8 cellular contexts compared by ENCODE assay signal in the genomic region with DNA sequence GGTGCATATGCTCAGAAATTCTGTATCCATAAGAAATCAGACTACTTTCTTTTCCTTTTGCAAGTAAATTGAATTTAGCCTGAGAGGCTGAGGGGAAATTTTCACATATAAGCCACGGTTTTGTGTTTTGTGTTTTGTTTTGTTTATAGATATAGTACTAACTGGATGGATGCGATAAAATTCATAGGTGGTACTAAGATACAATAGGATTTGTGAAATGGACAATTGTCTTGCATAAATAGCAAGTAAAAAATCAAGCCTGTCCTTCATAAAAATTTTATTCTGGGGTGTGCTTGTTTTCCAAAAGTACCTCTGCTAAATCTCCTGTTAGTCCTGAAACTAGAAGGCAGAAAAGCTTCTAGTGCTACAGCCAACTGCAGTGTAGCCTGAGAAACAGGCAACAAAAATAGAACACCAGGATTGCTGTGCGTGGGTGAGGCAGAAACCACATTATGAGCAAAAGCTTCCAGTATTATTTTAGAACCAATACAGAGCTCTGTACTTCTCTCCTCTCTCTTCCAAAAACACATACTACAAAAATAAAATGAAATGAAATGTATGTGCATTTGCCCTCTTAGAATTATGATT. TPM values are rescaled to one million over a fixed set of nuclear protein-coding genes. Genes with fewer than 3 reads are reported as not detected.
A peak's percentile ranks its signal among the peaks of the same experiment; 100 is the strongest.
DNase-seq lines count a peak whose midpoint lies in the region; ATAC-seq lines count a peak whose summit lies in the region.

No MANE protein-coding gene starts in this region.

- peaks cover 3% of the 10 kb centered on the region for H3K27me3 Mint-ChIP-seq in activated naive CD4-positive, alpha-beta T cell treated with anti-CD3 and anti-CD28 coated beads for 36 hours (ENCODE audit: low read depth)
- H3K27me3 Mint-ChIP-seq in activated naive CD4-positive, alpha-beta T cell treated with anti-CD3 and anti-CD28 coated beads, Interleukin-2, amount 10 ng/mL, durations not matched to agents 7 days and 5 days, result peaks cover 4% of the 10 kb centered on the region
- no peaks in the 10 kb centered on the region for H3K27me3 Mint-ChIP-seq in stimulated activated memory B cell treated with anti-CD40 and anti-IgM and Interleukin-4, amounts not matched to agents 10 μg/mL and 1 μg/mL and 100 μg/mL, for 72 hours

- CTCF ChIA-PET in activated naive CD4-positive, alpha-beta T cell treated with anti-CD3 and anti-CD28 coated beads for 36 hours (lab: Charles Lee), result no interaction called here
- CTCF ChIA-PET in activated naive CD4-positive, alpha-beta T cell treated with anti-CD3 and anti-CD28 coated beads, Interleukin-2, amount 10 ng/mL, durations not matched to agents 7 days and 5 days (lab: Charles Lee), result no interaction called here

- H3K9me3 Mint-ChIP-seq in activated naive CD4-positive, alpha-beta T cell treated with anti-CD3 and anti-CD28 coated beads for 36 hours, result no peaks in the 10 kb centered on the region
- H3K9me3 Mint-ChIP-seq in activated naive CD4-positive, alpha-beta T cell treated with anti-CD3 and anti-CD28 coated beads, Interleukin-2, amount 10 ng/mL, durations not matched to agents 7 days and 5 days, result no peaks in the 10 kb centered on the region
- no peaks in the 10 kb centered on the region for H3K9me3 Mint-ChIP-seq in stimulated activated memory B cell treated with anti-CD40 and anti-IgM and Interleukin-4, amounts not matched to agents 10 μg/mL and 1 μg/mL and 100 μg/mL, for 72 hours

- no peak overlapping the region for H3K27ac Mint-ChIP-seq in activated naive CD4-positive, alpha-beta T cell treated with anti-CD3 and anti-CD28 coated beads for 36 hours
- H3K27ac Mint-ChIP-seq in activated naive CD4-positive, alpha-beta T cell treated with anti-CD3 and anti-CD28 coated beads, Interleukin-2, amount 10 ng/mL, durations not matched to agents 7 days and 5 days, result no peak overlapping the region
- peak overlapping the region; percentile 88 for H3K27ac Mint-ChIP-seq in stimulated activated memory B cell treated with anti-CD40 and anti-IgM and Interleukin-4, amounts not matched to agents 10 μg/mL and 1 μg/mL and 100 μg/mL, for 72 hours

- no peak overlapping the region for H3K4me3 Mint-ChIP-seq in activated naive CD4-positive, alpha-beta T cell treated with anti-CD3 and anti-CD28 coated beads for 36 hours
- no peak overlapping the region for H3K4me3 Mint-ChIP-seq in activated naive CD4-positive, alpha-beta T cell treated with anti-CD3 and anti-CD28 coated beads, Interleukin-2, amount 10 ng/mL, durations not matched to agents 7 days and 5 days
- H3K4me3 Mint-ChIP-seq in stimulated activated memory B cell treated with anti-CD40 and anti-IgM and Interleukin-4, amounts not matched to agents 10 μg/mL and 1 μg/mL and 100 μg/mL, for 72 hours, result peak overlapping the region; percentile 80

- peak; percentile 13 for DNase-seq in activated naive CD4-positive, alpha-beta T cell treated with anti-CD3 and anti-CD28 coated beads for 36 hours
- DNase-seq in activated naive CD4-positive, alpha-beta T cell treated with anti-CD3 and anti-CD28 coated beads, Interleukin-2, amount 10 ng/mL, durations not matched to agents 7 days and 5 days, result no peak
- DNase-seq in SW480 (ENCODE audit: low spot score) (peak; percentile 13), left cardiac atrium (no peak), NCI-H2196 (lab: John Stamatoyannopoulos, UW; ENCODE audit: unreplicated experiment) (no peak), GF-D8 (lab: John Stamatoyannopoulos, UW) (no peak)

- intact Hi-C loops in activated naive CD4-positive, alpha-beta T cell treated with anti-CD3 and anti-CD28 coated beads for 36 hours (cut with micrococcal nuclease), result no loop called here
- intact Hi-C loops in left cardiac atrium (cut with DNase I), result loop anchor here in 1 of 2 donors (10.0 kb wide), 1 partner anchor 140 kb away; no protein-coding TSS in a partner anchor

- no peaks in the 10 kb centered on the region for H3K36me3 Mint-ChIP-seq in activated naive CD4-positive, alpha-beta T cell treated with anti-CD3 and anti-CD28 coated beads for 36 hours (ENCODE audit: low read depth)
- no peaks in the 10 kb centered on the region for H3K36me3 Mint-ChIP-seq in activated naive CD4-positive, alpha-beta T cell treated with anti-CD3 and anti-CD28 coated beads, Interleukin-2, amount 10 ng/mL, durations not matched to agents 7 days and 5 days
- H3K36me3 Mint-ChIP-seq in stimulated activated memory B cell treated with anti-CD40 and anti-IgM and Interleukin-4, amounts not matched to agents 10 μg/mL and 1 μg/mL and 100 μg/mL, for 72 hours, result no peaks in the 10 kb centered on the region

- peaks cover 8% of the 10 kb centered on the region for H3K4me1 Mint-ChIP-seq in activated naive CD4-positive, alpha-beta T cell treated with anti-CD3 and anti-CD28 coated beads for 36 hours (ENCODE audit: low read depth)
- H3K4me1 Mint-ChIP-seq in activated naive CD4-positive, alpha-beta T cell treated with anti-CD3 and anti-CD28 coated beads, Interleukin-2, amount 10 ng/mL, durations not matched to agents 7 days and 5 days, result peaks cover 2% of the 10 kb centered on the region
- H3K4me1 Mint-ChIP-seq in stimulated activated memory B cell treated with anti-CD40 and anti-IgM and Interleukin-4, amounts not matched to agents 10 μg/mL and 1 μg/mL and 100 μg/mL, for 72 hours, result peaks cover 39% of the 10 kb centered on the region

- ATAC-seq in HG03139 (IDR thresholded peaks at IDR 0.05; ENCODE audit: unreplicated experiment), result peak; percentile 30
- peak; percentile 36 to 72 for ATAC-seq in left cardiac atrium
- peak; percentile 46 for ATAC-seq in stimulated activated memory B cell treated with anti-CD40 and anti-IgM and Interleukin-4, amounts not matched to agents 10 μg/mL and 1 μg/mL and 100 μg/mL, for 72 hours

RNA-seq across cellular contexts. Expression of gene HDAC9, which starts 0.6 kb away (rescaled TPM):
- total RNA-seq in activated naive CD4-positive, alpha-beta T cell treated with anti-CD3 and anti-CD28 coated beads for 36 hours, result not detected
- 10 to 100 TPM; 16.0 to 22.4 TPM for total RNA-seq in left cardiac atrium

Comparison
In these comparisons a context has a peak if more than half of its experiments do, and no peak if none do; other contexts are left out.
1. DNase-seq: peak in activated naive CD4-positive, alpha-beta T cell treated with anti-CD3 and anti-CD28 coated beads for 36 hours (single experiment) and SW480 (single experiment); none in activated naive CD4-positive, alpha-beta T cell treated with anti-CD3 and anti-CD28 coated beads, Interleukin-2, amount 10 ng/mL, durations not matched to agents 7 days and 5 days (single experiment), left cardiac atrium (single experiment), NCI-H2196 (single experiment) and GF-D8 (single experiment).
2. RNA of gene HDAC9, which starts 0.6 kb away (total RNA-seq): 16.0 to 22.4 TPM in left cardiac atrium; not detected in activated naive CD4-positive, alpha-beta T cell treated with anti-CD3 and anti-CD28 coated beads for 36 hours; every median in the first group is over 10 times any median in the second.
3. Peak in every context shown above with its lines, with median percentiles within 50 percentile points of each other: ATAC-seq.